Comparison of ENCODE assay signal across 7 cellular contexts in the genomic region with DNA sequence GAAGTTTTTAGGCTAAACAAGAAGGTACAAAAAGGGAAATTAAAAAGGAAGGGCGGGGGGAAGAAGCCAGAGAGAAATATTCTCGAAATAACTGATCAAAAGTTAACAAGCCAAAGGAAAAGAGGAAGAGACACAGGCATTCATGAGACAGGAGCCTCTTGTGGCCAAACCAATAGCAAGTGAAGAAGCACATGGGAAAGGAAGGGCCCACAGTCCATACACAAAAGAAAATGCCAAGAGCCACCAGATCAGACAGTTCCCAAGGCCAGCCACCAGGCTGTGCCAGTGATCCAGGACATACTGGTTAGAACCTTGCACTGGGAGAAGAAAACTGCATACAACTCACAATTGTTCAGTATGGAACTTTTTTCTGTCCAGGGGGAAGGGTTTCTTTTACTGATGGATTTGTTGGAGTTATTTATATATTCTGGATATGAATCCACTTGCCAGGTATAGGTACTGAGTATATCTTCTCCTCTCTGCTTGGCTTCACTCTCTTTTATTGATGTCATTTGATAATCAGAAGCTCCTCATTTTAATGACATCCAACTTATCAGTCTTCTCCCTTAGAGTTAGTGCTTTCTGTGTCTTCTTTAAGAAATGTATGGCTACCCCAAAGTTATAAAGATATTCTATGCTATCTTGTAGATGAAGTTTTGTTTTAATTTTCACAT.
A peak's percentile ranks its signal among the peaks of the same experiment; 100 is the strongest.
DNase-seq lines count a peak whose midpoint lies in the region; ATAC-seq, FAIRE-seq and TF ChIP-seq lines count a peak whose summit lies in the region.

No MANE protein-coding gene starts in this region.

- H3K9me3 ChIP-seq in HepG2 (ENCODE audit: low read length), result no peaks in the 10 kb centered on the region

- no peak for TF ChIP-seq POLR2A in HepG2 (IDR thresholded peaks at IDR 0.05; ENCODE audit: insufficient read depth in 1 of 2, low read depth in 2 of 2, low read length in 2 of 2)

- no peak overlapping the region for H3K4me2 ChIP-seq in HepG2 (ENCODE audit: low read depth, low read length)

- no peak for TF ChIP-seq EP300 in HepG2 (IDR thresholded peaks at IDR 0.05; ENCODE audit: low read depth in 2 of 2, low read length in 2 of 2)
- no peak for TF ChIP-seq EP300 in HepG2 (CRISPR knock-in tag; IDR thresholded peaks at IDR 0.05; ENCODE audit: borderline replicate concordance)

- no peak overlapping the region for H3K4me3 ChIP-seq in HepG2 (replicated peaks in 1 of 3; ENCODE audit: insufficient read depth in 1 of 3, low read depth in 2 of 3, low read length in 3 of 3)

- H3K9ac ChIP-seq in HepG2 (ENCODE audit: insufficient read depth, low read depth, low read length), result no peak overlapping the region

- peaks cover 97% of the 10 kb centered on the region for H3K4me1 Mint-ChIP-seq in activated CD4-positive, alpha-beta T cell treated with anti-CD3 and anti-CD28 coated beads for 36 hours
- H3K4me1 Mint-ChIP-seq in dendritic cell treated with granulocyte-macrophage colony-stimulating factor and Interleukin-4, amounts not matched to agents 40 ng/mL and 50 ng/mL, for 4 days (ENCODE audit: low read depth), result peaks cover 97% of the 10 kb centered on the region

- TF ChIP-seq RAD21 in HepG2 (CRISPR knock-in tag; IDR thresholded peaks at IDR 0.05), result peak; percentile 85

- POLR2A ChIA-PET in activated CD4-positive, alpha-beta T cell treated with anti-CD3 and anti-CD28 coated beads for 36 hours (lab: Charles Lee), result no interaction called here
- POLR2A ChIA-PET in HepG2 (lab: Yijun Ruan, JAX), result interaction anchor here (0.7 to 2.1 kb wide), 2 partner anchors 17 to 40 kb away, joined by 4 to 14 read pairs; no protein-coding TSS in a partner anchor

- no peaks in the 10 kb centered on the region for H3K36me3 ChIP-seq in HepG2 (replicated peaks in 1 of 2; ENCODE audit: control insufficient read depth in 1 of 2, insufficient read depth in 2 of 2, low read length in 2 of 2)

- H3K27me3 Mint-ChIP-seq in activated CD4-positive, alpha-beta T cell treated with anti-CD3 and anti-CD28 coated beads for 36 hours, result no peaks in the 10 kb centered on the region
- H3K27me3 Mint-ChIP-seq in dendritic cell treated with granulocyte-macrophage colony-stimulating factor and Interleukin-4, amounts not matched to agents 40 ng/mL and 50 ng/mL, for 4 days, result no peaks in the 10 kb centered on the region

- H2AFZ ChIP-seq in HepG2 (ENCODE audit: low read length), result no peak overlapping the region

- H3K36me3 Mint-ChIP-seq in activated CD4-positive, alpha-beta T cell treated with anti-CD3 and anti-CD28 coated beads for 36 hours (ENCODE audit: low read depth), result peaks cover 20% of the 10 kb centered on the region
- H3K36me3 Mint-ChIP-seq in dendritic cell treated with granulocyte-macrophage colony-stimulating factor and Interleukin-4, amounts not matched to agents 40 ng/mL and 50 ng/mL, for 4 days (ENCODE audit: low read depth), result peaks cover 15% of the 10 kb centered on the region

- DNase-seq in NCI-H2196 treated with DMSO at 0.1 percent for 48 hours (lab: John Stamatoyannopoulos, UW; ENCODE audit: unreplicated experiment), result peak; percentile 35
- DNase-seq in activated CD4-positive, alpha-beta T cell treated with anti-CD3 and anti-CD28 coated beads for 36 hours, result peak; percentile 78
- peak; percentile 87 for DNase-seq in HepG2 (ENCODE audit: low spot score)
- peak; percentile 75 for DNase-seq in stimulated activated CD4-positive, alpha-beta T cell treated with anti-CD3 and anti-CD28 coated beads, Interleukin-4, amount 100 ng/mL, for 24 hours

- intact Hi-C loops in activated CD4-positive, alpha-beta T cell treated with anti-CD3 and anti-CD28 coated beads for 36 hours (cut with DNase I, micrococcal nuclease), result loop anchor here (1.0 to 10.0 kb wide), 8 partner anchors 36 to 1926 kb away; a partner anchor contains a TSS
- intact Hi-C loops in dendritic cell treated with granulocyte-macrophage colony-stimulating factor and Interleukin-4, amounts not matched to agents 40 ng/mL and 50 ng/mL, for 4 days (cut with micrococcal nuclease), result loop anchor here (1.0 to 5.0 kb wide), 3 partner anchors 41 to 135 kb away; no protein-coding TSS in a partner anchor
- intact Hi-C loops in HepG2 (cut with micrococcal nuclease; ENCODE audit: unreplicated experiment), result loop anchor here (1.0 kb wide), 3 partner anchors 41 to 135 kb away; no protein-coding TSS in a partner anchor

- peak; percentile 96 for FAIRE-seq in HepG2 (lab: Jason Lieb, UNC)

- ATAC-seq in HG02798 (IDR thresholded peaks at IDR 0.05; ENCODE audit: poor library complexity, unreplicated experiment), result peak; percentile 26
- ATAC-seq in activated CD4-positive, alpha-beta T cell treated with anti-CD3 and anti-CD28 coated beads for 36 hours, result no peak
- ATAC-seq in HepG2, result peak; percentile 82

- H3K9me3 Mint-ChIP-seq in activated CD4-positive, alpha-beta T cell treated with anti-CD3 and anti-CD28 coated beads for 36 hours (ENCODE audit: low read depth), result no peaks in the 10 kb centered on the region
- H3K9me3 Mint-ChIP-seq in dendritic cell treated with granulocyte-macrophage colony-stimulating factor and Interleukin-4, amounts not matched to agents 40 ng/mL and 50 ng/mL, for 4 days, result no peaks in the 10 kb centered on the region

- H3K27me3 ChIP-seq in HepG2 (ENCODE audit: control insufficient read depth in 1 of 2, insufficient read depth in 2 of 2, low read length in 2 of 2), result no peaks in the 10 kb centered on the region; a peak in 2 of 5 replicates

- no TSS peak for BruUV-seq in HepG2 (replicated peaks; lab: Mats Ljungman, UMichigan)

- TF ChIP-seq CTCF in GM12872 (IDR thresholded peaks at IDR 0.05; ENCODE audit: insufficient read depth, low read depth, low read length) (peak; percentile 94), HepG2 (CRISPR knock-in tag; IDR thresholded peaks at IDR 0.05) (peak; percentile 89)

- in situ Hi-C loops in HepG2 (cut with HindIII; ENCODE audit: extremely low pct_ligation_motif_present, low pct_unique_long_range_greater_than_20kb), result loop anchor here (5.0 kb wide), 2 partner anchors 39 to 139 kb away; no protein-coding TSS in a partner anchor

- H3K4me3 Mint-ChIP-seq in activated CD4-positive, alpha-beta T cell treated with anti-CD3 and anti-CD28 coated beads for 36 hours, result no peak overlapping the region
- peak overlapping the region; percentile 30 for H3K4me3 Mint-ChIP-seq in dendritic cell treated with granulocyte-macrophage colony-stimulating factor and Interleukin-4, amounts not matched to agents 40 ng/mL and 50 ng/mL, for 4 days

- H3K79me2 ChIP-seq in HepG2 (ENCODE audit: insufficient read depth, low read length), result peaks cover 28% of the 10 kb centered on the region

- no peak overlapping the region for H3K27ac ChIP-seq in HepG2 (ENCODE audit: extremely low read length, insufficient read depth, low read length)

- H4K20me1 ChIP-seq in HepG2 (ENCODE audit: insufficient read depth, low read length), result no peaks in the 10 kb centered on the region

- WGBS in HepG2 (ENCODE audit: low lambda C conversion rate), result 45% methylated on average over 2 of the region's 2 CpGs

- CTCF ChIA-PET in activated CD4-positive, alpha-beta T cell treated with anti-CD3 and anti-CD28 coated beads for 36 hours (lab: Charles Lee), result interaction anchor here (1.0 to 11.2 kb wide), 15 partner anchors 10 to 135 kb away, joined by 3 to 297 read pairs (median 5); a partner anchor contains a TSS
- CTCF ChIA-PET in HepG2 (lab: Yijun Ruan, JAX; ENCODE audit: low intra/inter-chr PET ratio, low total read pairs), result interaction anchor here (1.1 to 2.1 kb wide), 4 partner anchors 40 to 169 kb away, joined by 4 to 26 read pairs (median 8); no protein-coding TSS in a partner anchor

- H3K27ac Mint-ChIP-seq in activated CD4-positive, alpha-beta T cell treated with anti-CD3 and anti-CD28 coated beads for 36 hours, result peak overlapping the region; percentile 45
- peak overlapping the region; percentile 95 for H3K27ac Mint-ChIP-seq in dendritic cell treated with granulocyte-macrophage colony-stimulating factor and Interleukin-4, amounts not matched to agents 40 ng/mL and 50 ng/mL, for 4 days

- peaks cover 50% of the 10 kb centered on the region for H3K4me1 ChIP-seq in HepG2 (ENCODE audit: insufficient read depth, low read length)

TF ChIP-seq in HepG2, 621 proteins besides CTCF, POLR2A, EP300 and RAD21 (continues in another document):
- TF ChIP-seq JUN (CRISPR knock-in tag; IDR thresholded peaks at IDR 0.05), result peak; percentile 43; the same call in 1 of the 2 replicates
- TF ChIP-seq STAT5B (CRISPR knock-in tag; IDR thresholded peaks at IDR 0.05), result no peak
- TF ChIP-seq IRF2 (CRISPR knock-in tag; IDR thresholded peaks at IDR 0.05), result peak; percentile 41; the same call in 1 of the 2 replicates
- peak; percentile 95 for TF ChIP-seq SMC3 (IDR thresholded peaks at IDR 0.05; ENCODE audit: low read length)
- TF ChIP-seq ZNF883 (CRISPR knock-in tag; IDR thresholded peaks at IDR 0.05; ENCODE audit: not compliant biosample characterization), result no peak
- TF ChIP-seq FOXK2 (IDR thresholded peaks at IDR 0.05), result no peak
- TF ChIP-seq ELF3 (CRISPR knock-in tag; IDR thresholded peaks at IDR 0.05), result 0 out of 2 replicates have a peak, but pooled peaks have one; percentile 35
- no peak for TF ChIP-seq SMARCE1 (IDR thresholded peaks at IDR 0.05; ENCODE audit: borderline replicate concordance)
- 0 out of 2 replicates have a peak, but pooled peaks have one; percentile 28 for TF ChIP-seq ZNF614 (CRISPR knock-in tag; IDR thresholded peaks at IDR 0.05; ENCODE audit: borderline replicate concordance)
- no peak for TF ChIP-seq PTBP1 (IDR thresholded peaks at IDR 0.05; ENCODE audit: low read depth, low read length, poor library complexity, severe bottlenecking)
- TF ChIP-seq GATA4 (IDR thresholded peaks at IDR 0.05; ENCODE audit: borderline replicate concordance, low read depth), result no peak
- peak; percentile 14 for TF ChIP-seq JARID2 (CRISPR knock-in tag; IDR thresholded peaks at IDR 0.05; ENCODE audit: insufficient replicate concordance)
- 0 out of 2 replicates have a peak, but pooled peaks have one; percentile 32 for TF ChIP-seq HMG20A (CRISPR knock-in tag; IDR thresholded peaks at IDR 0.05; ENCODE audit: borderline replicate concordance)
- TF ChIP-seq, protein P1, sequence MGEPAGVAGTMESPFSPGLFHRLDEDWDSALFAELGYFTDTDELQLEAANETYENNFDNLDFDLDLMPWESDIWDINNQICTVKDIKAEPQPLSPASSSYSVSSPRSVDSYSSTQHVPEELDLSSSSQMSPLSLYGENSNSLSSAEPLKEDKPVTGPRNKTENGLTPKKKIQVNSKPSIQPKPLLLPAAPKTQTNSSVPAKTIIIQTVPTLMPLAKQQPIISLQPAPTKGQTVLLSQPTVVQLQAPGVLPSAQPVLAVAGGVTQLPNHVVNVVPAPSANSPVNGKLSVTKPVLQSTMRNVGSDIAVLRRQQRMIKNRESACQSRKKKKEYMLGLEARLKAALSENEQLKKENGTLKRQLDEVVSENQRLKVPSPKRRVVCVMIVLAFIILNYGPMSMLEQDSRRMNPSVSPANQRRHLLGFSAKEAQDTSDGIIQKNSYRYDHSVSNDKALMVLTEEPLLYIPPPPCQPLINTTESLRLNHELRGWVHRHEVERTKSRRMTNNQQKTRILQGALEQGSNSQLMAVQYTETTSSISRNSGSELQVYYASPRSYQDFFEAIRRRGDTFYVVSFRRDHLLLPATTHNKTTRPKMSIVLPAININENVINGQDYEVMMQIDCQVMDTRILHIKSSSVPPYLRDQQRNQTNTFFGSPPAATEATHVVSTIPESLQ (CRISPR knock-in tag; conservative IDR thresholded peaks at IDR 0.05), result no peak

Comparison
In these comparisons a context has a peak if more than half of its experiments do, and no peak if none do; other contexts are left out.
1. DNase-seq: peak in every context shown above with its lines; median percentile 87 in HepG2; 78 in activated CD4-positive, alpha-beta T cell treated with anti-CD3 and anti-CD28 coated beads for 36 hours; 75 in stimulated activated CD4-positive, alpha-beta T cell treated with anti-CD3 and anti-CD28 coated beads, Interleukin-4, amount 100 ng/mL, for 24 hours; 35 in NCI-H2196 treated with DMSO at 0.1 percent for 48 hours.